17 cellular contexts compared by ENCODE assay signal in genomic region chr13:76330216-76330615, GRCh38.
DNase-seq lines count a peak whose midpoint lies in the region; ATAC-seq and TF ChIP-seq lines count a peak whose summit lies in the region.
"Had no signal": no experiment of that assay in that cellular context is flagged by ENCODE, and none has a peak within 500 bp of the region (broad histone marks: within the 10 kb centered on the region; RNA-seq: fewer than 3 reads in every experiment).

No MANE protein-coding gene starts in this region.

- H3K4me3 Mint-ChIP-seq in chondrocyte (ENCODE audit: unreplicated experiment) (no peak overlapping the region), nephron (no peak overlapping the region)
- H3K4me3 Mint-ChIP-seq: CD4-positive, alpha-beta T cell; HFFc6; IgD-negative memory B cell had no signal

- intact Hi-C loops in IMR-90 (cut with micrococcal nuclease): no loop called here

- H2BK120ac ChIP-seq in IMR-90 (ENCODE audit: low read depth, low read length): no peak overlapping the region

- no peak overlapping the region for H3K9ac ChIP-seq in IMR-90 (ENCODE audit: low read depth, low read length)

- H3K9me3 Mint-ChIP-seq in chondrocyte (ENCODE audit: low read depth) (no peaks in the 10 kb centered on the region), nephron (no peaks in the 10 kb centered on the region)
- H3K9me3 Mint-ChIP-seq: CD4-positive, alpha-beta T cell had no signal

- H3K36me3 Mint-ChIP-seq in chondrocyte (ENCODE audit: low read depth) (peaks cover 2% of the 10 kb centered on the region), nephron (ENCODE audit: low read depth) (no peaks in the 10 kb centered on the region)
- H3K36me3 Mint-ChIP-seq: IgD-negative memory B cell had no signal

- H3K27me3 Mint-ChIP-seq in chondrocyte (ENCODE audit: low read depth) (peaks cover 5% of the 10 kb centered on the region), nephron (ENCODE audit: low read depth) (no peaks in the 10 kb centered on the region)
- H3K27me3 Mint-ChIP-seq: IgD-negative memory B cell had no signal

- POLR2A ChIA-PET in IMR-90 (lab: Charles Lee; ENCODE audit: unreplicated experiment): no interaction called here

- H3K56ac ChIP-seq in IMR-90 (ENCODE audit: extremely low read depth, insufficient read depth, low read length): no peak overlapping the region

- H4K20me1 ChIP-seq in IMR-90 (ENCODE audit: insufficient read depth, low read length): no peaks in the 10 kb centered on the region

- peaks cover 10% of the 10 kb centered on the region; the same call in 1 of the 2 replicates for H3K4me1 ChIP-seq in IMR-90 (ENCODE audit: control insufficient read depth, insufficient read depth, low read length)
- H3K4me1 ChIP-seq: Caco-2 had no signal

- H3K18ac ChIP-seq in IMR-90 (ENCODE audit: low read depth, low read length): no peak overlapping the region

- ATAC-seq in IMR-90 (ENCODE audit: low read depth): no peak
- ATAC-seq: HCT116 had no signal

- H4K91ac ChIP-seq in IMR-90 (ENCODE audit: insufficient read depth, low read depth, low read length): no peak overlapping the region

- H3K4ac ChIP-seq in IMR-90 (ENCODE audit: low read depth, low read length): no peak overlapping the region

- no peaks in the 10 kb centered on the region for H3K9me3 ChIP-seq in IMR-90 (ENCODE audit: control insufficient read depth, insufficient read depth, low read length)
- H3K9me3 ChIP-seq: Caco-2 had no signal

- BruUV-seq in IMR-90 (replicated peaks; lab: Mats Ljungman, UMichigan): no TSS peak

- no peak overlapping the region for H3K4me3 ChIP-seq in IMR-90 (ENCODE audit: insufficient read depth, low read depth, low read length)

- no peak overlapping the region for H2AK9ac ChIP-seq in IMR-90 (replicated peaks; ENCODE audit: low read depth, low read length, poor library complexity)

- H3K27ac Mint-ChIP-seq in chondrocyte (ENCODE audit: unreplicated experiment) (peak overlapping the region; percentile 80), nephron (peak overlapping the region; percentile 24 to 78 (median 64))
- H3K27ac Mint-ChIP-seq: CD4-positive, alpha-beta T cell; HFFc6; IgD-negative memory B cell had no signal

- TF ChIP-seq POLR2A in IMR-90 (IDR thresholded peaks at IDR 0.05; ENCODE audit: low read depth, low read length): no peak

- H3K23ac ChIP-seq in IMR-90 (ENCODE audit: low read depth, low read length): no peak overlapping the region

- no peak overlapping the region for H2AFZ ChIP-seq in IMR-90 (replicated peaks; ENCODE audit: low read length, poor library complexity)

- DNase-seq in IMR-90 (no peak), chondrocyte (ENCODE audit: low spot score) (no peak), fibroblast of gingiva (ENCODE audit: low read depth) (peak; percentile 24), NCI-H748 treated with DMSO at 0.1 percent for 48 hours (lab: John Stamatoyannopoulos, UW) (no peak), KBM-7 (no peak), EL (no peak)
- DNase-seq: AML-193; Caco-2; CD4-positive, alpha-beta T cell; GDM1; GOT3; H7; HFFc6 had no signal

- CTCF ChIA-PET in IMR-90 (lab: Yijun Ruan, JAX): no interaction called here

- H2AK5ac ChIP-seq in IMR-90 (ENCODE audit: low read depth, low read length): no peak overlapping the region

- H3K4me1 Mint-ChIP-seq in chondrocyte (ENCODE audit: low read depth): peaks cover 51% of the 10 kb centered on the region
- peaks cover 37% of the 10 kb centered on the region for H3K4me1 Mint-ChIP-seq in nephron
- H3K4me1 Mint-ChIP-seq: IgD-negative memory B cell had no signal

- no peaks in the 10 kb centered on the region for H3K79me1 ChIP-seq in IMR-90 (ENCODE audit: low read depth in 1 of 2, low read length in 2 of 2)

- H3K14ac ChIP-seq in IMR-90 (replicated peaks; ENCODE audit: low read depth, low read length): no peak overlapping the region

- WGBS in IMR-90 (ENCODE audit: extremely low coverage in 2 of 2, insufficient read length in 1 of 2), 2 experiments: no CpG with 5 or more reads among the region's 1 CpG

- no peaks in the 10 kb centered on the region for H3K9me1 ChIP-seq in IMR-90 (ENCODE audit: insufficient read depth, low read length)

- dilution Hi-C loops in IMR-90 (cut with HindIII; ENCODE audit: low sequenced_read_pairs, unreplicated experiment): no loop called here

- in situ Hi-C loops in IMR-90 (cut with MboI; ENCODE audit: low sequenced_read_pairs) (no loop called here), KBM-7 (cut with MboI; ENCODE audit: low pct_unique_long_range_greater_than_20kb, low sequenced_read_pairs) (no loop called here)

- no peak overlapping the region for H2BK15ac ChIP-seq in IMR-90 (ENCODE audit: low read depth, low read length)

- no peaks in the 10 kb centered on the region for H3K36me3 ChIP-seq in IMR-90 (ENCODE audit: control insufficient read depth, insufficient read depth, low read length)

- H4K8ac ChIP-seq in IMR-90 (ENCODE audit: low read depth in 2 of 2, low read length in 2 of 2): no peak overlapping the region

- H3K27me3 ChIP-seq in IMR-90 (ENCODE audit: control insufficient read depth, insufficient read depth, low read length): no peaks in the 10 kb centered on the region; the same call in 1 of the 2 replicates

- TF ChIP-seq CTCF in IMR-90 (conservative IDR thresholded peaks at IDR 0.05; ENCODE audit: low read depth, low read length) (no peak), chondrocyte (IDR thresholded peaks at IDR 0.05) (no peak), nephron (IDR thresholded peaks at IDR 0.05; ENCODE audit: unreplicated experiment in 3 of 3) (no peak)

- H4K5ac ChIP-seq in IMR-90 (ENCODE audit: low read depth, low read length): no peak overlapping the region

- H3K27ac ChIP-seq in IMR-90 (ENCODE audit: insufficient read depth, low read length): peak overlapping the region; percentile 4; the same call in 1 of the 2 replicates
- H3K27ac ChIP-seq: C4-2B had no signal

- H2BK20ac ChIP-seq in IMR-90 (ENCODE audit: low read depth, low read length): no peak overlapping the region

- no peak overlapping the region for H3K4me2 ChIP-seq in IMR-90 (ENCODE audit: low read depth, low read length)

- no peak for TF ChIP-seq RAD21 in IMR-90 (IDR thresholded peaks at IDR 0.05; ENCODE audit: low read length)

- no peak overlapping the region for H2BK5ac ChIP-seq in IMR-90 (ENCODE audit: low read depth, low read length, poor library complexity, severe bottlenecking)

TF ChIP-seq in IMR-90, 13 proteins besides CTCF, POLR2A, EP300 and RAD21:
- TF ChIP-seq ELK1 (IDR thresholded peaks at IDR 0.05; ENCODE audit: borderline replicate concordance, low read depth, low read length): no peak
- no peak for TF ChIP-seq CHD1 (IDR thresholded peaks at IDR 0.05; ENCODE audit: low read depth, low read length)
- TF ChIP-seq USF2 (IDR thresholded peaks at IDR 0.05; ENCODE audit: low read depth, low read length): no peak
- no peak for TF ChIP-seq CEBPB (IDR thresholded peaks at IDR 0.05; ENCODE audit: low read depth, low read length)
